Comparison of ENCODE assay signal across 9 cellular contexts in the genomic region with DNA sequence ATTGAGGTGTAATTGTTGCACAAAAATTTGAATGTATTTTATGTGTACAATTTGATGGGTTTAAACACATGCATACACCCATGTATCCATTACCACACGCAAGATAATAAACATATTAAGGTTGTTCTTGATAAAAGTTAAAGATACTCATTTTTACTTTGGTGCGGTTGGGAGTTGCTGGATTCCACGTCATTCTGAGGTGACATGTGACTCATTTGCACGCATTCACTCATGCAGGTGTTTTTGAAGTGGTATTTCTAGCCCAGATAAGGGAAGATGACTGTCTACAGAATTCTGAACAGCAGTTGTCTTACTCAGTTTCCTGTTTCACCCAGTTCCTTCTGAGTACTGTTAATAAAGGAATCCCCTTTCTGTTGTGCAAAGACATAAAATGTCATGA.
DNase-seq lines count a peak whose midpoint lies in the region; ATAC-seq and TF ChIP-seq lines count a peak whose summit lies in the region.
"Had no signal": no experiment of that assay in that cellular context is flagged by ENCODE, and none has a peak within 500 bp of the region (broad histone marks: within the 10 kb centered on the region; RNA-seq: fewer than 3 reads in every experiment).

No MANE protein-coding gene starts in this region.

- peak; percentile 63 to 73 for DNase-seq in activated T-cell treated with anti-CD3 and anti-CD28 coated beads, Interleukin-2, amount 50 U/mL, for 72 hours
- DNase-seq in stimulated activated CD4-positive, alpha-beta T cell treated with anti-CD3 and anti-CD28 coated beads, TNF-alpha, amount 100 ng/mL, for 24 hours (ENCODE audit: low read depth in 3 of 3), result peak; percentile 17 to 43 (median 33)
- DNase-seq in type B pancreatic cell (ENCODE audit: extremely low spot score, unreplicated experiment) (no peak), lower leg skin (ENCODE audit: low spot score in 2 of 2) (no peak), erythroblast (lab: John Stamatoyannopoulos, UW) (no peak), NCI-H1105 treated with DMSO at 0.1 percent for 48 hours (lab: John Stamatoyannopoulos, UW) (no peak)

- H3K9me3 Mint-ChIP-seq in activated T-cell treated with anti-CD3 and anti-CD28 coated beads, Interleukin-2, amount 50 U/mL, for 72 hours, result peaks cover 5% of the 10 kb centered on the region in 2 donors
- no peaks in the 10 kb centered on the region for H3K9me3 Mint-ChIP-seq in type B pancreatic cell

- intact Hi-C loops in lower leg skin (cut with DNase I; ENCODE audit: low total_unique reads), result no loop called here

- peak overlapping the region; percentile 91 for H3K27ac Mint-ChIP-seq in activated T-cell treated with anti-CD3 and anti-CD28 coated beads, Interleukin-2, amount 50 U/mL, for 72 hours
- no peak overlapping the region for H3K27ac Mint-ChIP-seq in type B pancreatic cell

- H3K4me3 Mint-ChIP-seq in activated T-cell treated with anti-CD3 and anti-CD28 coated beads, Interleukin-2, amount 50 U/mL, for 72 hours, result peak overlapping the region; percentile 61 to 84
- no peak overlapping the region for H3K4me3 Mint-ChIP-seq in type B pancreatic cell

- TF ChIP-seq POLR2A in lower leg skin (IDR thresholded peaks at IDR 0.05), result no peak
- TF ChIP-seq POLR2A in erythroblast (IDR thresholded peaks at IDR 0.05; ENCODE audit: low read length), result no peak

- TF ChIP-seq CTCF in type B pancreatic cell (conservative IDR thresholded peaks at IDR 0.05), result no peak
- no peak for TF ChIP-seq CTCF in lower leg skin (IDR thresholded peaks at IDR 0.05)

- H3K4me3 ChIP-seq in lower leg skin (ENCODE audit: low read depth, poor library complexity, severe bottlenecking), result no peak overlapping the region
- H3K4me3 ChIP-seq: suprapubic skin had no signal

- peak; percentile 82 for ATAC-seq in GM19025 (IDR thresholded peaks at IDR 0.05; ENCODE audit: low read depth, unreplicated experiment)
- peak; percentile 85 for ATAC-seq in HG03378 (IDR thresholded peaks at IDR 0.05; ENCODE audit: unreplicated experiment)
- ATAC-seq in activated T-cell treated with anti-CD3 and anti-CD28 coated beads, Interleukin-2, amount 50 U/mL, for 72 hours (replicated peaks in 1 of 2), result peak; percentile 85 to 89

- 71 to 74% methylated on average over 4 of the region's 4 CpGs for WGBS in lower leg skin, 2 donors

- peaks cover 56% of the 10 kb centered on the region for H3K4me1 Mint-ChIP-seq in activated T-cell treated with anti-CD3 and anti-CD28 coated beads, Interleukin-2, amount 50 U/mL, for 72 hours (ENCODE audit: low read depth)
- H3K4me1 Mint-ChIP-seq in type B pancreatic cell (ENCODE audit: unreplicated experiment), result no peaks in the 10 kb centered on the region

- H3K36me3 Mint-ChIP-seq in activated T-cell treated with anti-CD3 and anti-CD28 coated beads, Interleukin-2, amount 50 U/mL, for 72 hours (ENCODE audit: insufficient read depth in 2 of 2), result peaks cover 5 to 6% of the 10 kb centered on the region in 2 donors
- no peaks in the 10 kb centered on the region for H3K36me3 Mint-ChIP-seq in type B pancreatic cell

- peaks cover 19% of the 10 kb centered on the region for H3K27me3 Mint-ChIP-seq in activated T-cell treated with anti-CD3 and anti-CD28 coated beads, Interleukin-2, amount 50 U/mL, for 72 hours (ENCODE audit: low read depth)
- H3K27me3 Mint-ChIP-seq in type B pancreatic cell, result no peaks in the 10 kb centered on the region

Comparison
In these comparisons a context has a peak if more than half of its experiments do, and no peak if none do; other contexts are left out.
1. DNase-seq: peak in activated T-cell treated with anti-CD3 and anti-CD28 coated beads, Interleukin-2, amount 50 U/mL, for 72 hours (2 of 2) and stimulated activated CD4-positive, alpha-beta T cell treated with anti-CD3 and anti-CD28 coated beads, TNF-alpha, amount 100 ng/mL, for 24 hours (3 of 3); none in type B pancreatic cell (single experiment), lower leg skin (0 of 2), erythroblast (0 of 2) and NCI-H1105 treated with DMSO at 0.1 percent for 48 hours (single experiment).
2. Peak in every context shown above with its lines, with median percentiles within 50 percentile points of each other: ATAC-seq.